Comparison of ENCODE assay signal across 9 cellular contexts in the genomic region with DNA sequence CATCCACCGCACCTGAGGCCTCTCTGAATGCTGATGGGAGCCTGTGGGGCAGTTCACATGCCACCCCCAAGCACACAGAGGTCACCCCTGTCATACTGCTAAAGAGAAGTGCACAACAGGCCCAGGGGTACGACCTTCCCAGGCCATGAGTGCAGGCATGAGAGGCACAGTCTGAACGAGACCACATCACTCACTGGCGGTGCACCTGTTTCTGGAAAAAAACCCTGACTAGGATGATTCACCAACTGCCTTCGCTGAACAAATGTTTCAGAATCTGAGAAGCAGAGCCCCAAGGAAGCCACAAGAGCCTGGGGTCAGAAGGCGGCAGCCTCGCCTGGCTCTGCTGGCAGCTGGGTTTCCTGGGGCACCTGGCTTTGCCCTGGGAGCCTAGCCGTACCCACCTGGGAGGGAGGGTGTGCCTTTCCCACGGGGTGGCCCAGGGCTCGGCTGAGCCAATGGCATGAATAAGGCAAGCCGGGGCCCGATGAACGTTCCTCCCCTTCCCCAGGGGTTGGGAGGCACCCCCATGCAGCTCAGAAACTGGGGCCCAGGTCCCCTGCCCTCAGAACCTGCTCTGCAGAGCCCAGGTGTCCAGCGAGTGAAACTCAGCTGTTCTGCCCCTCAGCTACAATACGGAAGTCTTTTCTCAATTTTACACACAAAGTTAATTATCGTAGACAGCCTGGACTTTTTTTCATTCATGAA.
A peak's percentile ranks its signal among the peaks of the same experiment; 100 is the strongest.
DNase-seq lines count a peak whose midpoint lies in the region; ATAC-seq, FAIRE-seq and TF ChIP-seq lines count a peak whose summit lies in the region.
"Had no signal": no experiment of that assay in that cellular context is flagged by ENCODE, and none has a peak within 500 bp of the region (broad histone marks: within the 10 kb centered on the region; RNA-seq: fewer than 3 reads in every experiment).

No MANE protein-coding gene starts in this region.

- peak; percentile 11 for FAIRE-seq in H54 (lab: Jason Lieb, UNC)

- H3K9me3 Mint-ChIP-seq in activated naive CD8-positive, alpha-beta T cell treated with anti-CD3 and anti-CD28 coated beads for 36 hours, result no peaks in the 10 kb centered on the region
- H3K9me3 Mint-ChIP-seq in natural killer cell treated with Interleukin-12 subunit alpha and Interleukin-12 subunit beta and Interleukin-15 and Interleukin-18, amount 100 ng/mL, for 72 hours, result no peaks in the 10 kb centered on the region
- no peaks in the 10 kb centered on the region for H3K9me3 Mint-ChIP-seq in chondrocyte (ENCODE audit: low read depth)

- peak overlapping the region; percentile 80 for H3K27ac Mint-ChIP-seq in activated naive CD8-positive, alpha-beta T cell treated with anti-CD3 and anti-CD28 coated beads for 36 hours
- H3K27ac Mint-ChIP-seq in natural killer cell treated with Interleukin-12 subunit alpha and Interleukin-12 subunit beta and Interleukin-15 and Interleukin-18, amount 100 ng/mL, for 72 hours, result peak overlapping the region; percentile 41 to 44
- H3K27ac Mint-ChIP-seq in chondrocyte (ENCODE audit: unreplicated experiment), result no peak overlapping the region

- peak overlapping the region; percentile 89 to 90 for H3K27ac ChIP-seq in testis
- no peak overlapping the region for H3K27ac ChIP-seq in left lung
- H3K27ac ChIP-seq: parathyroid adenoma had no signal

- WGBS in testis, 2 donors, result 85 to 92% methylated on average over 12 to 16 of the region's 16 CpGs

- no peaks in the 10 kb centered on the region for H3K27me3 ChIP-seq in testis
- no peaks in the 10 kb centered on the region for H3K27me3 ChIP-seq in left lung

- ATAC-seq in natural killer cell treated with Interleukin-12 subunit alpha and Interleukin-12 subunit beta and Interleukin-15 and Interleukin-18, amount 100 ng/mL, for 72 hours, result peak; percentile 58 to 70
- no peak for ATAC-seq in left lung

- H3K4me1 Mint-ChIP-seq in activated naive CD8-positive, alpha-beta T cell treated with anti-CD3 and anti-CD28 coated beads for 36 hours, result peaks cover 65% of the 10 kb centered on the region
- H3K4me1 Mint-ChIP-seq in natural killer cell treated with Interleukin-12 subunit alpha and Interleukin-12 subunit beta and Interleukin-15 and Interleukin-18, amount 100 ng/mL, for 72 hours (ENCODE audit: low read depth in 2 of 2), result peaks cover 43 to 52% of the 10 kb centered on the region in 2 donors
- H3K4me1 Mint-ChIP-seq in chondrocyte (ENCODE audit: low read depth), result peaks cover 33% of the 10 kb centered on the region

- no peak for TF ChIP-seq POLR2A in H54 (IDR thresholded peaks at IDR 0.05; ENCODE audit: low read depth, low read length)
- TF ChIP-seq POLR2A in testis (IDR thresholded peaks at IDR 0.05), result no peak

- H3K9me3 ChIP-seq in testis, result no peaks in the 10 kb centered on the region
- no peaks in the 10 kb centered on the region for H3K9me3 ChIP-seq in left lung

- intact Hi-C loops in testis (cut with DNase I; ENCODE audit: low total_unique reads), result no loop called here
- intact Hi-C loops in left lung (cut with DNase I), result no loop called here

- H3K4me3 ChIP-seq in testis (no peak overlapping the region), left lung (no peak overlapping the region)

- TF ChIP-seq CTCF in testis (IDR thresholded peaks at IDR 0.05), result no peak
- no peak for TF ChIP-seq CTCF in chondrocyte (IDR thresholded peaks at IDR 0.05)
- no peak for TF ChIP-seq CTCF in left lung (IDR thresholded peaks at IDR 0.05)

- peak; percentile 30 for DNase-seq in H54 (ENCODE audit: insufficient read length, low spot score)
- peak; percentile 64 for DNase-seq in RPMI7951 (ENCODE audit: low read depth)
- DNase-seq in activated naive CD8-positive, alpha-beta T cell treated with anti-CD3 and anti-CD28 coated beads for 36 hours, result peak; percentile 81
- DNase-seq in natural killer cell treated with Interleukin-12 subunit alpha and Interleukin-12 subunit beta and Interleukin-15 and Interleukin-18, amount 100 ng/mL, for 72 hours (ENCODE audit: low spot score), result no peak
- DNase-seq in testis, result no peak
- no peak for DNase-seq in chondrocyte (ENCODE audit: low spot score)
- DNase-seq in iPS-NIHi11 (ENCODE audit: low spot score), result no peak
- DNase-seq in left lung, result no peak

- no peaks in the 10 kb centered on the region for H3K36me3 ChIP-seq in testis (ENCODE audit: low read depth, missing control alignments)
- peaks cover 0 to 3% of the 10 kb centered on the region in 2 donors for H3K36me3 ChIP-seq in left lung

- no peaks in the 10 kb centered on the region for H3K27me3 Mint-ChIP-seq in activated naive CD8-positive, alpha-beta T cell treated with anti-CD3 and anti-CD28 coated beads for 36 hours
- peaks cover 0 to 3% of the 10 kb centered on the region in 2 donors for H3K27me3 Mint-ChIP-seq in natural killer cell treated with Interleukin-12 subunit alpha and Interleukin-12 subunit beta and Interleukin-15 and Interleukin-18, amount 100 ng/mL, for 72 hours
- H3K27me3 Mint-ChIP-seq in chondrocyte (ENCODE audit: low read depth), result no peaks in the 10 kb centered on the region

- peaks cover 21% of the 10 kb centered on the region for H3K36me3 Mint-ChIP-seq in activated naive CD8-positive, alpha-beta T cell treated with anti-CD3 and anti-CD28 coated beads for 36 hours
- H3K36me3 Mint-ChIP-seq in natural killer cell treated with Interleukin-12 subunit alpha and Interleukin-12 subunit beta and Interleukin-15 and Interleukin-18, amount 100 ng/mL, for 72 hours, result no peaks in the 10 kb centered on the region
- peaks cover 1% of the 10 kb centered on the region for H3K36me3 Mint-ChIP-seq in chondrocyte (ENCODE audit: low read depth)

- H3K4me1 ChIP-seq in testis, result peaks cover 31% of the 10 kb centered on the region
- peaks cover 7 to 16% of the 10 kb centered on the region in 2 donors for H3K4me1 ChIP-seq in left lung
- H3K4me1 ChIP-seq: parathyroid adenoma had no signal

- no peak overlapping the region for H3K4me3 Mint-ChIP-seq in activated naive CD8-positive, alpha-beta T cell treated with anti-CD3 and anti-CD28 coated beads for 36 hours
- peak overlapping the region; percentile 10 for H3K4me3 Mint-ChIP-seq in natural killer cell treated with Interleukin-12 subunit alpha and Interleukin-12 subunit beta and Interleukin-15 and Interleukin-18, amount 100 ng/mL, for 72 hours
- no peak overlapping the region for H3K4me3 Mint-ChIP-seq in chondrocyte (ENCODE audit: unreplicated experiment)

Comparison
In these comparisons a context has a peak if more than half of its experiments do, and no peak if none do; other contexts are left out.
1. DNase-seq: peak in H54 (single experiment), RPMI7951 (single experiment) and activated naive CD8-positive, alpha-beta T cell treated with anti-CD3 and anti-CD28 coated beads for 36 hours (single experiment); none in natural killer cell treated with Interleukin-12 subunit alpha and Interleukin-12 subunit beta and Interleukin-15 and Interleukin-18, amount 100 ng/mL, for 72 hours (single experiment), testis (single experiment), chondrocyte (single experiment), iPS-NIHi11 (single experiment) and left lung (0 of 2).
2. H3K27ac ChIP-seq: peak in testis (2 of 2); none in left lung (0 of 2).